Comparison of ENCODE assay signal across 22 cellular contexts in genomic region chr22:17337639-17338038, GRCh38. TPM values are rescaled to one million over a fixed set of nuclear protein-coding genes. Genes with fewer than 3 reads are reported as not detected.
"Had no signal": no experiment of that assay in that cellular context is flagged by ENCODE, and none has a peak within 500 bp of the region (broad histone marks: within the 10 kb centered on the region; RNA-seq: fewer than 3 reads in every experiment).

No MANE protein-coding gene starts in this region.

- H3K4me1 ChIP-seq: esophagus muscularis mucosa, foreskin keratinocyte, gastroesophageal sphincter, left lung, lower lobe of right lung, pancreas, sigmoid colon, stomach, thyroid gland, upper lobe of left lung had no signal

- H3K4me3 ChIP-seq: esophagus muscularis mucosa, gastroesophageal sphincter, left lung, lower lobe of right lung, pancreas, sigmoid colon, stomach, thyroid gland, upper lobe of left lung had no signal

- H3K4me1 Mint-ChIP-seq: naive thymus-derived CD8-positive, alpha-beta T cell; stimulated activated effector memory CD8-positive, alpha-beta T cell treated with anti-CD3 and anti-CD28 coated beads, Interleukin-12 subunit alpha, Interleukin-12 subunit beta, amount 100 ng/mL, for 72 hours had no signal

- ATAC-seq: foreskin keratinocyte; gastroesophageal sphincter; left lung; lower lobe of right lung; naive thymus-derived CD8-positive, alpha-beta T cell; pancreas; stimulated activated effector memory CD8-positive, alpha-beta T cell treated with anti-CD3 and anti-CD28 coated beads, Interleukin-12 subunit alpha, Interleukin-12 subunit beta, amount 100 ng/mL, for 72 hours had no signal

- H3K27ac ChIP-seq: esophagus muscularis mucosa, foreskin keratinocyte, gastroesophageal sphincter, left lung, lower lobe of right lung, neutrophil, pancreas, sigmoid colon, stomach, thyroid gland, upper lobe of left lung had no signal

- H3K4me3 Mint-ChIP-seq: endodermal cell; naive thymus-derived CD8-positive, alpha-beta T cell; stimulated activated effector memory CD8-positive, alpha-beta T cell treated with anti-CD3 and anti-CD28 coated beads, Interleukin-12 subunit alpha, Interleukin-12 subunit beta, amount 100 ng/mL, for 72 hours had no signal

- H3K9me3 ChIP-seq: esophagus muscularis mucosa, gastroesophageal sphincter, left lung, lower lobe of right lung, neutrophil, pancreas, sigmoid colon, stomach, thyroid gland, upper lobe of left lung had no signal

- H3K36me3 Mint-ChIP-seq: naive thymus-derived CD8-positive, alpha-beta T cell; stimulated activated effector memory CD8-positive, alpha-beta T cell treated with anti-CD3 and anti-CD28 coated beads, Interleukin-12 subunit alpha, Interleukin-12 subunit beta, amount 100 ng/mL, for 72 hours had no signal

- H3K27me3 ChIP-seq: foreskin keratinocyte, left lung, pancreas, thyroid gland, upper lobe of left lung had no signal

- H3K27ac Mint-ChIP-seq: endodermal cell; stimulated activated effector memory CD8-positive, alpha-beta T cell treated with anti-CD3 and anti-CD28 coated beads, Interleukin-12 subunit alpha, Interleukin-12 subunit beta, amount 100 ng/mL, for 72 hours had no signal

- H3K36me3 ChIP-seq: esophagus muscularis mucosa, gastroesophageal sphincter, left lung, lower lobe of right lung, neutrophil, pancreas, sigmoid colon, stomach, thyroid gland, upper lobe of left lung had no signal

- DNase-seq: central memory CD4-positive, alpha-beta T cell; effector CD8-positive, alpha-beta T cell; endodermal cell; foreskin keratinocyte; glutamatergic neuron; kidney; left lung; lower lobe of right lung; naive thymus-derived CD8-positive, alpha-beta T cell; pancreas; sigmoid colon; stimulated activated CD4-positive, alpha-beta T cell treated with anti-CD3 and anti-CD28 coated beads, Interleukin-2, amount 100 ng/mL, for 24 hours; stimulated activated CD4-positive, alpha-beta T cell treated with anti-CD3 and anti-CD28 coated beads, Interleukin-4, amount 100 ng/mL, for 24 hours; stimulated activated naive CD4-positive, alpha-beta T cell treated with Interleukin-2 at 50 U/mL for 16 hours; stomach; thyroid gland; upper lobe of left lung had no signal

- H3K9me3 Mint-ChIP-seq: endodermal cell; naive thymus-derived CD8-positive, alpha-beta T cell; stimulated activated effector memory CD8-positive, alpha-beta T cell treated with anti-CD3 and anti-CD28 coated beads, Interleukin-12 subunit alpha, Interleukin-12 subunit beta, amount 100 ng/mL, for 72 hours had no signal

RNA-seq across cellular contexts. Expression of gene CECR2, which starts 31.6 kb away (rescaled TPM):
- total RNA-seq: endothelial cell of umbilical vein, foreskin keratinocyte had no signal
- polyA plus RNA-seq: foreskin keratinocyte; naive thymus-derived CD8-positive, alpha-beta T cell had no signal
